Comparison of ENCODE assay signal across 8 cellular contexts in genomic region chr6:26033132-26033941, GRCh38. TPM values are rescaled to one million over a fixed set of nuclear protein-coding genes. Genes with fewer than 3 reads are reported as not detected.
A peak's percentile ranks its signal among the peaks of the same experiment; 100 is the strongest.
DNase-seq lines count a peak whose midpoint lies in the region; ATAC-seq and TF ChIP-seq lines count a peak whose summit lies in the region.

No MANE protein-coding gene starts in this region.

- CTCF ChIA-PET in HCT116 (lab: Charles Lee) = interaction anchor here (1.7 kb wide), 1 partner anchor 30 kb away, joined by 4 read pairs; no protein-coding TSS in a partner anchor

- no peaks in the 10 kb centered on the region for H3K36me3 ChIP-seq in HCT116 (ENCODE audit: control insufficient read depth in 1 of 2, insufficient read depth in 2 of 2, low read length in 2 of 2)
- H3K36me3 ChIP-seq in gastroesophageal sphincter = no peaks in the 10 kb centered on the region
- no peaks in the 10 kb centered on the region for H3K36me3 ChIP-seq in neutrophil

- no peaks in the 10 kb centered on the region for H3K27me3 ChIP-seq in HCT116 (ENCODE audit: insufficient read depth, low read length)
- no peaks in the 10 kb centered on the region for H3K27me3 ChIP-seq in gastroesophageal sphincter
- H3K27me3 ChIP-seq in neutrophil = no peaks in the 10 kb centered on the region

- BruUV-seq in HCT116 (replicated peaks; lab: Mats Ljungman, UMichigan) = TSS peak; percentile 61

- RAD21 ChIA-PET in HCT116 (lab: Charles Lee; ENCODE audit: low non-redundant PET in 1 of 2, low total read pairs in 2 of 2, uncharacterized antibody in 2 of 2, unreplicated experiment in 2 of 2) = no interaction called here

- H3K9me3 ChIP-seq in HCT116 (ENCODE audit: control insufficient read depth in 1 of 2, insufficient read depth in 1 of 2, low read depth in 1 of 2, low read length in 2 of 2) = no peaks in the 10 kb centered on the region
- no peaks in the 10 kb centered on the region for H3K9me3 ChIP-seq in gastroesophageal sphincter
- H3K9me3 ChIP-seq in neutrophil = peaks cover 7% of the 10 kb centered on the region

- ATAC-seq in HCT116 = peak; percentile 68
- peak; percentile 56 to 66 for ATAC-seq in activated naive CD4-positive, alpha-beta T cell treated with anti-CD3 and anti-CD28 coated beads, Interleukin-2, amount 50 U/mL, for 72 hours
- ATAC-seq in gastroesophageal sphincter = peak; percentile 91

- H3K36me3 Mint-ChIP-seq in activated naive CD4-positive, alpha-beta T cell treated with anti-CD3 and anti-CD28 coated beads, Interleukin-2, amount 50 U/mL, for 72 hours = peaks cover 0 to 12% of the 10 kb centered on the region in 2 donors

- no peaks in the 10 kb centered on the region for H3K9me3 Mint-ChIP-seq in activated naive CD4-positive, alpha-beta T cell treated with anti-CD3 and anti-CD28 coated beads, Interleukin-2, amount 50 U/mL, for 72 hours

- no peak for TF ChIP-seq RAD21 in HCT116 (IDR thresholded peaks at IDR 0.05; ENCODE audit: low read depth)

- peak overlapping the region; percentile 70 for H3K4me2 ChIP-seq in HCT116 (ENCODE audit: low read length)

- H3K9me2 ChIP-seq in HCT116 (ENCODE audit: insufficient read depth) = no peaks in the 10 kb centered on the region

- peak; percentile 96 for TF ChIP-seq POLR2A in HCT116 (IDR thresholded peaks at IDR 0.05; ENCODE audit: borderline replicate concordance, extremely low read depth, insufficient read depth, insufficient read length)
- TF ChIP-seq POLR2A in Raji (IDR thresholded peaks at IDR 0.05; ENCODE audit: insufficient read depth, low read depth, low read length) = peak; percentile 97
- TF ChIP-seq POLR2A in gastroesophageal sphincter (IDR thresholded peaks at IDR 0.05) = peak; percentile 90 to 91

- H3K4me3 ChIP-seq in HCT116 (replicated peaks in 1 of 2; ENCODE audit: low read depth in 1 of 2, low read length in 2 of 2) (peak overlapping the region; percentile 70 to 74), gastroesophageal sphincter (peak overlapping the region; percentile 59 to 65), neutrophil (ENCODE audit: low read depth in 1 of 2, low read length in 1 of 2) (peak overlapping the region; percentile 60 to 67)

- H3K9ac ChIP-seq in HCT116 (ENCODE audit: low read length) = peak overlapping the region; percentile 88

- POLR2A ChIA-PET in HCT116 (lab: Charles Lee) = interaction anchor here (0.8 to 9.7 kb wide), 17 partner anchors 11 to 1860 kb away, joined by 3 to 227 read pairs (median 13); a partner anchor contains a TSS

- peaks cover 41 to 71% of the 10 kb centered on the region in 2 experiments for H3K4me1 ChIP-seq in HCT116 (ENCODE audit: control insufficient read depth in 1 of 2, insufficient read depth in 2 of 2, low read length in 2 of 2)
- peaks cover 3 to 27% (median 9%) of the 10 kb centered on the region in 3 donors for H3K4me1 ChIP-seq in gastroesophageal sphincter
- H3K4me1 ChIP-seq in neutrophil (ENCODE audit: control insufficient read depth in 1 of 2, insufficient read depth in 1 of 2, low read depth in 1 of 2, low read length in 1 of 2) = peaks cover 23 to 26% of the 10 kb centered on the region in 2 experiments

- 1 to 2% methylated on average over 11 to 21 of the region's 46 CpGs for WGBS in gastroesophageal sphincter (ENCODE audit: low coverage in 1 of 2), 2 donors

- peak; percentile 82 for DNase-seq in GM10266 (ENCODE audit: extremely low spot score)
- peak; percentile 95 for DNase-seq in HCT116 (ENCODE audit: low read depth, low spot score)
- peak; percentile 90 for DNase-seq in LoVo (ENCODE audit: low spot score)
- peak; percentile 71 to 81 for DNase-seq in activated naive CD4-positive, alpha-beta T cell treated with anti-CD3 and anti-CD28 coated beads, Interleukin-2, amount 50 U/mL, for 72 hours (ENCODE audit: low spot score in 2 of 2)
- DNase-seq in D341Med (ENCODE audit: low spot score) = no peak

- peak overlapping the region; percentile 100 for H3K27ac Mint-ChIP-seq in activated naive CD4-positive, alpha-beta T cell treated with anti-CD3 and anti-CD28 coated beads, Interleukin-2, amount 50 U/mL, for 72 hours

- H2AFZ ChIP-seq in HCT116 (ENCODE audit: low read depth, low read length, poor library complexity, severe bottlenecking) = no peak overlapping the region

- H3K27ac ChIP-seq in HCT116 (ENCODE audit: low read depth, low read length) (peak overlapping the region; percentile 98), gastroesophageal sphincter (peak overlapping the region; percentile 89 to 96 (median 92)), neutrophil (peak overlapping the region; percentile 76)

- intact Hi-C loops in HCT116 (cut with micrococcal nuclease) = loop anchor here (2.0 to 5.0 kb wide), 3 partner anchors 91 to 1099 kb away; a partner anchor contains a TSS

- TF ChIP-seq CTCF in GM10266 (IDR thresholded peaks at IDR 0.05; ENCODE audit: control insufficient read depth, insufficient read depth, low read depth, missing control alignments) (no peak), HCT116 (IDR thresholded peaks at IDR 0.05 in 2 of 3, conservative IDR thresholded peaks at IDR 0.05 in 1 of 3; ENCODE audit: borderline replicate concordance in 1 of 3, insufficient read depth in 1 of 3, low read depth in 2 of 3, low read length in 2 of 3) (no peak), gastroesophageal sphincter (IDR thresholded peaks at IDR 0.05) (no peak), neutrophil (IDR thresholded peaks at IDR 0.05) (no peak)

- no peak for TF ChIP-seq EP300 in gastroesophageal sphincter (IDR thresholded peaks at IDR 0.05)

- no peaks in the 10 kb centered on the region for H4K20me1 ChIP-seq in HCT116 (ENCODE audit: insufficient read depth)

- H3K79me2 ChIP-seq in HCT116 (ENCODE audit: insufficient read depth, low read length) = no peaks in the 10 kb centered on the region

TF ChIP-seq in HCT116, 20 proteins besides CTCF, POLR2A, EP300 and RAD21:
- no peak; the same call in 1 of the 2 replicates for TF ChIP-seq CBX3 (IDR thresholded peaks at IDR 0.05; ENCODE audit: low read depth)
- peak; percentile 48; the same call in 1 of the 2 replicates for TF ChIP-seq CEBPB (IDR thresholded peaks at IDR 0.05; ENCODE audit: low read depth)
- TF ChIP-seq, protein P1, sequence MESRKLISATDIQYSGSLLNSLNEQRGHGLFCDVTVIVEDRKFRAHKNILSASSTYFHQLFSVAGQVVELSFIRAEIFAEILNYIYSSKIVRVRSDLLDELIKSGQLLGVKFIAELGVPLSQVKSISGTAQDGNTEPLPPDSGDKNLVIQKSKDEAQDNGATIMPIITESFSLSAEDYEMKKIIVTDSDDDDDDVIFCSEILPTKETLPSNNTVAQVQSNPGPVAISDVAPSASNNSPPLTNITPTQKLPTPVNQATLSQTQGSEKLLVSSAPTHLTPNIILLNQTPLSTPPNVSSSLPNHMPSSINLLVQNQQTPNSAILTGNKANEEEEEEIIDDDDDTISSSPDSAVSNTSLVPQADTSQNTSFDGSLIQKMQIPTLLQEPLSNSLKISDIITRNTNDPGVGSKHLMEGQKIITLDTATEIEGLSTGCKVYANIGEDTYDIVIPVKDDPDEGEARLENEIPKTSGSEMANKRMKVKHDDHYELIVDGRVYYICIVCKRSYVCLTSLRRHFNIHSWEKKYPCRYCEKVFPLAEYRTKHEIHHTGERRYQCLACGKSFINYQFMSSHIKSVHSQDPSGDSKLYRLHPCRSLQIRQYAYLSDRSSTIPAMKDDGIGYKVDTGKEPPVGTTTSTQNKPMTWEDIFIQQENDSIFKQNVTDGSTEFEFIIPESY (IDR thresholded peaks at IDR 0.05; ENCODE audit: extremely low read depth, insufficient replicate concordance, low read length) = peak; percentile 37
- no peak for TF ChIP-seq ZNF274 (IDR thresholded peaks at IDR 0.05; ENCODE audit: low read depth, low read length)
- TF ChIP-seq TCF7L2 (IDR thresholded peaks at IDR 0.05; ENCODE audit: borderline replicate concordance, extremely low read depth, insufficient read depth, insufficient read length) = no peak
- TF ChIP-seq YY1 (IDR thresholded peaks at IDR 0.05; ENCODE audit: extremely low read depth, insufficient replicate concordance, low read depth, low read length) = no peak
- TF ChIP-seq SP1 (IDR thresholded peaks at IDR 0.05; ENCODE audit: low read depth) = peak; percentile 93
- TF ChIP-seq FOSL1 (IDR thresholded peaks at IDR 0.05; ENCODE audit: low read depth) = peak; percentile 21; the same call in 1 of the 2 replicates
- peak; percentile 76 for TF ChIP-seq POLR2AphosphoS5 (IDR thresholded peaks at IDR 0.05; ENCODE audit: low read depth, low read length)
- TF ChIP-seq ATF3 (IDR thresholded peaks at IDR 0.05) = no peak
- TF ChIP-seq JUND (IDR thresholded peaks at IDR 0.05) = no peak; the same call in 1 of the 2 replicates
- peak; percentile 35; the same call in 1 of the 2 replicates for TF ChIP-seq MAX (IDR thresholded peaks at IDR 0.05)

RNA-seq across cellular contexts. Expression of gene HFE, which starts 53.9 kb away (rescaled TPM):
- total RNA-seq in HCT116 (2021; ENCODE audit: unreplicated experiment) = 9.8 TPM
- 12.0 and 13.4 TPM in 2 replicates for polyA plus RNA-seq in HCT116 (2012)
- 1 to 10 TPM in 1 of 2 donors, under 1 TPM in 1; 0.23 to 2.1 TPM for total RNA-seq in activated naive CD4-positive, alpha-beta T cell treated with anti-CD3 and anti-CD28 coated beads, Interleukin-2, amount 50 U/mL, for 72 hours
- total RNA-seq in gastroesophageal sphincter = 10 to 100 TPM in 1 of 4 donors, 1 to 10 TPM in 3; 3.7 to 11.4 (median 8.3) TPM
